In genomic region chr1:55479970-55480369, GRCh38 we compare ENCODE assay signal across 2 cellular contexts.
A peak's percentile ranks its signal among the peaks of the same experiment; 100 is the strongest.
TF ChIP-seq lines count a peak whose summit lies in the region.

No MANE protein-coding gene starts in this region.

TF ChIP-seq in A549, 52 proteins besides CTCF, POLR2A, EP300 and RAD21 (continued from another document):
- no peak for TF ChIP-seq ELK1 (IDR thresholded peaks at IDR 0.05; ENCODE audit: low read depth, low read length)
- no peak for TF ChIP-seq HEYL (CRISPR knock-in tag; IDR thresholded peaks at IDR 0.05)
- TF ChIP-seq PBX3 (IDR thresholded peaks at IDR 0.05) = no peak
- TF ChIP-seq BCL3 (IDR thresholded peaks at IDR 0.05) = no peak
- no peak for TF ChIP-seq MAZ (IDR thresholded peaks at IDR 0.05; ENCODE audit: borderline replicate concordance, low read depth, low read length)
- no peak for TF ChIP-seq TFCP2L1 (CRISPR knock-in tag; IDR thresholded peaks at IDR 0.05)
- TF ChIP-seq FOSL2 (IDR thresholded peaks at IDR 0.05) = no peak
- TF ChIP-seq FOSL2 (CRISPR knock-in tag; IDR thresholded peaks at IDR 0.05) = no peak
- TF ChIP-seq NPAS2 (CRISPR knock-in tag; IDR thresholded peaks at IDR 0.05; ENCODE audit: borderline replicate concordance) = no peak
- no peak for TF ChIP-seq PHF8 (IDR thresholded peaks at IDR 0.05; ENCODE audit: borderline replicate concordance, low read depth)
- no peak for TF ChIP-seq RARB (CRISPR knock-in tag; IDR thresholded peaks at IDR 0.05)
- no peak for TF ChIP-seq NFE2L2 (conservative IDR thresholded peaks at IDR 0.05; ENCODE audit: low read length)
- TF ChIP-seq HOXA7 (CRISPR knock-in tag; IDR thresholded peaks at IDR 0.05) = no peak
- no peak for TF ChIP-seq CHD4 (IDR thresholded peaks at IDR 0.05; ENCODE audit: borderline replicate concordance)
- TF ChIP-seq HES2 (IDR thresholded peaks at IDR 0.05) = no peak
- no peak for TF ChIP-seq ZFP36 (IDR thresholded peaks at IDR 0.05; ENCODE audit: borderline replicate concordance, partially characterized antibody)
- no peak for TF ChIP-seq ZSCAN20 (CRISPR knock-in tag; IDR thresholded peaks at IDR 0.05)

TF ChIP-seq in K562, 482 proteins besides CTCF, POLR2A, EP300 and RAD21 (continued from another document):
- TF ChIP-seq MYC (IDR thresholded peaks at IDR 0.05; ENCODE audit: low read depth, low read length) (no peak), MYC (CRISPR knock-in tag; IDR thresholded peaks at IDR 0.05; ENCODE audit: borderline replicate concordance, low read depth) (no peak), ZBTB17 (CRISPR knock-in tag; IDR thresholded peaks at IDR 0.05) (peak; percentile 95), ZNF764 (CRISPR knock-in tag; IDR thresholded peaks at IDR 0.05; ENCODE audit: low read depth) (no peak)
